13 cellular contexts compared by ENCODE assay signal in the genomic region with DNA sequence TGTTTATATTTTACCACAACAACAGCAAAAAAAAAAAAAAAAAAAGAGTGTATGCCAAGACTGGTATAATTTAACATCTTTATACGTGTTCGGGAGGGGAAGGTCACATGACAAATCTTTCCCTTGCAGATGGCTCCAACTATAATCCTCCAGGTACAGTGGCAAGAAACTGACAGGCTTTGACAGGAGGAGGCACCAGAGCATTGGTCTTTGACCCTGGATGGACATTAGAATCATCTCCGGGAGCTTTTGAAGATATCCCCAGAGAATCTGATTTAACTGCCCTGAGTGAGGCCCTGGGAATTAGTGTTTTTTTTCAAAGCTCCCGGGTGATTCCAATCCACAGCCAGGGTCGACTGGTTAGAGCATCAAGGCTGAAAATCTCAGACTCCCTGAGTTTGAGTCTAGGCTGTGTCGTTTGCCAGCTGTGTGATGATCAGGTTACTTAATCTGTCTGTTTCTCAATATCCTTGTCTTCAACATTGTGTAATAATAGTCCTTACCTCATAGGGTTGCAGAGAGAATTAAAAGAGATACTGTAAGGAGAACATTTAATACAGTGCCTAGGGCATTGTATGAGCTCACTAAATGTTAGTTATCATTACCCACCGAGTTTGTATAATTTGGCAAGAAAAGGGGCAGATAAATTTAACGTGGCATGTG. TPM values are rescaled to one million over a fixed set of nuclear protein-coding genes. Genes with fewer than 3 reads are reported as not detected.
DNase-seq lines count a peak whose midpoint lies in the region; ATAC-seq and TF ChIP-seq lines count a peak whose summit lies in the region.
"Had no signal": no experiment of that assay in that cellular context is flagged by ENCODE, and none has a peak within 500 bp of the region (broad histone marks: within the 10 kb centered on the region; RNA-seq: fewer than 3 reads in every experiment).

No MANE protein-coding gene starts in this region.

- peak; percentile 65 for TF ChIP-seq RAD21 in SK-N-SH (IDR thresholded peaks at IDR 0.05; ENCODE audit: low read length)

- H2AFZ ChIP-seq in SK-N-SH (ENCODE audit: low read depth) = no peak overlapping the region

- H3K9ac ChIP-seq in SK-N-SH = no peak overlapping the region

- H3K79me2 ChIP-seq in SK-N-SH (ENCODE audit: insufficient read depth) = no peaks in the 10 kb centered on the region

- H4K20me1 ChIP-seq in SK-N-SH (ENCODE audit: insufficient read depth) = no peaks in the 10 kb centered on the region

- H3F3A ChIP-seq in SK-N-SH (replicated peaks; ENCODE audit: insufficient read depth) = no peaks in the 10 kb centered on the region

- ATAC-seq in SK-N-SH treated with all-trans-retinoic acid at 6 μM for 48 hours (no peak), RWPE2 (ENCODE audit: low read depth) (peak; percentile 87), thoracic aorta (ENCODE audit: insufficient number of reproducible peaks, low FRiP score, low read depth) (peak; percentile 88), HG02852 (IDR thresholded peaks at IDR 0.05; ENCODE audit: unreplicated experiment) (no peak)
- ATAC-seq: stimulated activated naive B cell treated with anti-CD40 and anti-IgM and Interleukin-4, amounts not matched to agents 10 μg/mL and 1 μg/mL and 100 μg/mL, for 72 hours; T-cell had no signal

- H3K9me2 ChIP-seq in SK-N-SH = no peaks in the 10 kb centered on the region

- H3K4me3 ChIP-seq in SK-N-SH (ENCODE audit: low read depth in 2 of 2, low read length in 1 of 2) (no peak overlapping the region), RWPE2 (ENCODE audit: severe bottlenecking) (no peak overlapping the region), fibroblast of pulmonary artery (replicated peaks; ENCODE audit: low read depth, low read length) (no peak overlapping the region), thoracic aorta (peak overlapping the region; percentile 10), SJCRH30 (no peak overlapping the region)

- no peak for TF ChIP-seq EP300 in SK-N-SH (IDR thresholded peaks at IDR 0.05; ENCODE audit: borderline replicate concordance in 1 of 2, low read depth in 1 of 2, low read length in 1 of 2)

- H3K9me3 ChIP-seq in SK-N-SH (no peaks in the 10 kb centered on the region), RWPE2 (ENCODE audit: severe bottlenecking) (no peaks in the 10 kb centered on the region), thoracic aorta (no peaks in the 10 kb centered on the region), SJCRH30 (replicated peaks) (no peaks in the 10 kb centered on the region)

- WGBS in SK-N-SH (ENCODE audit: low lambda C conversion rate) = 45% methylated on average over 8 of the region's 8 CpGs

- TF ChIP-seq CTCF in SK-N-SH (IDR thresholded peaks at IDR 0.05) (no peak), RWPE2 (IDR thresholded peaks at IDR 0.05; ENCODE audit: poor library complexity, severe bottlenecking) (no peak), fibroblast of pulmonary artery (IDR thresholded peaks at IDR 0.05; ENCODE audit: low read length, missing control alignments) (no peak), thoracic aorta (IDR thresholded peaks at IDR 0.05) (no peak)

- POLR2A ChIA-PET in SK-N-SH (lab: Yijun Ruan, JAX) = no interaction called here

- DNase-seq in SK-N-SH (no peak), RWPE2 (ENCODE audit: low spot score) (no peak), fibroblast of pulmonary artery (ENCODE audit: low read depth) (peak; percentile 82), thoracic aorta (ENCODE audit: low spot score) (no peak), RPMI8226 (no peak), SJCRH30 (no peak)
- DNase-seq: ACHN; NCI-H2029; stimulated activated naive B cell treated with anti-CD40 and anti-IgM and Interleukin-4, amounts not matched to agents 10 μg/mL and 1 μg/mL and 100 μg/mL, for 72 hours; T-cell had no signal

- no peak overlapping the region for H3K4me2 ChIP-seq in SK-N-SH

- H3K27me3 ChIP-seq in SK-N-SH (ENCODE audit: insufficient read depth) (peaks cover 7% of the 10 kb centered on the region; the same call in 1 of the 2 replicates), RWPE2 (ENCODE audit: insufficient read depth, poor library complexity, severe bottlenecking) (no peaks in the 10 kb centered on the region), thoracic aorta (replicated peaks; ENCODE audit: insufficient read depth) (no peaks in the 10 kb centered on the region), SJCRH30 (no peaks in the 10 kb centered on the region)

- no peaks in the 10 kb centered on the region for H3K36me3 ChIP-seq in SK-N-SH (replicated peaks in 1 of 2; ENCODE audit: control insufficient read depth in 1 of 2, insufficient read depth in 2 of 2, low read length in 1 of 2)
- H3K36me3 ChIP-seq in RWPE2 (ENCODE audit: low read depth) = no peaks in the 10 kb centered on the region
- no peaks in the 10 kb centered on the region for H3K36me3 ChIP-seq in thoracic aorta
- no peaks in the 10 kb centered on the region for H3K36me3 ChIP-seq in SJCRH30

- H3K27ac ChIP-seq in SK-N-SH (ENCODE audit: low read depth in 2 of 2, low read length in 1 of 2) = no peak overlapping the region
- peak overlapping the region; percentile 19 for H3K27ac ChIP-seq in RWPE2 (ENCODE audit: poor library complexity, severe bottlenecking)
- H3K27ac ChIP-seq in thoracic aorta = peak overlapping the region; percentile 55 to 65
- H3K27ac ChIP-seq in SJCRH30 = no peak overlapping the region

- no peaks in the 10 kb centered on the region; a peak in 1 of 4 replicates for H3K4me1 ChIP-seq in SK-N-SH (ENCODE audit: control insufficient read depth in 1 of 2, insufficient read depth in 2 of 2, low read depth in 1 of 2, low read length in 1 of 2)
- peaks cover 4% of the 10 kb centered on the region for H3K4me1 ChIP-seq in RWPE2 (ENCODE audit: insufficient read depth, poor library complexity, severe bottlenecking)
- peaks cover 4 to 20% of the 10 kb centered on the region in 2 donors for H3K4me1 ChIP-seq in thoracic aorta (ENCODE audit: control insufficient read depth in 1 of 2, low read depth in 2 of 2)
- no peaks in the 10 kb centered on the region for H3K4me1 ChIP-seq in SJCRH30

- CTCF ChIA-PET in SK-N-SH (lab: Yijun Ruan, JAX) = interaction anchor here (0.9 to 2.2 kb wide), 5 partner anchors 9 to 222 kb away, joined by 3 to 9 read pairs (median 5); partner anchors contain the start of gene SEMA5B

TF ChIP-seq in SK-N-SH, 30 proteins besides CTCF, POLR2A, EP300 and RAD21:
- TF ChIP-seq TCF12 (IDR thresholded peaks at IDR 0.05) (no peak), IRF3 (IDR thresholded peaks at IDR 0.05; ENCODE audit: low read depth, low read length) (no peak), GABPA (IDR thresholded peaks at IDR 0.05; ENCODE audit: low read depth) (no peak), SMC3 (IDR thresholded peaks at IDR 0.05; ENCODE audit: low read depth, low read length) (peak; percentile 40; the same call in 1 of the 2 replicates), PBX3 (IDR thresholded peaks at IDR 0.05) (no peak)

TF ChIP-seq in SK-N-SH treated with all-trans-retinoic acid at 6 μM for 48 hours, 23 proteins besides CTCF, POLR2A, EP300 and RAD21:
- TF ChIP-seq ZFP3 (CRISPR knock-in tag; IDR thresholded peaks at IDR 0.05) = no peak
- TF ChIP-seq, protein P1, sequence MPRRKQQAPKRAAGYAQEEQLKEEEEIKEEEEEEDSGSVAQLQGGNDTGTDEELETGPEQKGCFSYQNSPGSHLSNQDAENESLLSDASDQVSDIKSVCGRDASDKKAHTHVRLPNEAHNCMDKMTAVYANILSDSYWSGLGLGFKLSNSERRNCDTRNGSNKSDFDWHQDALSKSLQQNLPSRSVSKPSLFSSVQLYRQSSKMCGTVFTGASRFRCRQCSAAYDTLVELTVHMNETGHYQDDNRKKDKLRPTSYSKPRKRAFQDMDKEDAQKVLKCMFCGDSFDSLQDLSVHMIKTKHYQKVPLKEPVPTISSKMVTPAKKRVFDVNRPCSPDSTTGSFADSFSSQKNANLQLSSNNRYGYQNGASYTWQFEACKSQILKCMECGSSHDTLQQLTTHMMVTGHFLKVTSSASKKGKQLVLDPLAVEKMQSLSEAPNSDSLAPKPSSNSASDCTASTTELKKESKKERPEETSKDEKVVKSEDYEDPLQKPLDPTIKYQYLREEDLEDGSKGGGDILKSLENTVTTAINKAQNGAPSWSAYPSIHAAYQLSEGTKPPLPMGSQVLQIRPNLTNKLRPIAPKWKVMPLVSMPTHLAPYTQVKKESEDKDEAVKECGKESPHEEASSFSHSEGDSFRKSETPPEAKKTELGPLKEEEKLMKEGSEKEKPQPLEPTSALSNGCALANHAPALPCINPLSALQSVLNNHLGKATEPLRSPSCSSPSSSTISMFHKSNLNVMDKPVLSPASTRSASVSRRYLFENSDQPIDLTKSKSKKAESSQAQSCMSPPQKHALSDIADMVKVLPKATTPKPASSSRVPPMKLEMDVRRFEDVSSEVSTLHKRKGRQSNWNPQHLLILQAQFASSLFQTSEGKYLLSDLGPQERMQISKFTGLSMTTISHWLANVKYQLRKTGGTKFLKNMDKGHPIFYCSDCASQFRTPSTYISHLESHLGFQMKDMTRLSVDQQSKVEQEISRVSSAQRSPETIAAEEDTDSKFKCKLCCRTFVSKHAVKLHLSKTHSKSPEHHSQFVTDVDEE (CRISPR knock-in tag; IDR thresholded peaks at IDR 0.05) = no peak
- no peak for TF ChIP-seq ISL1 (CRISPR knock-in tag; IDR thresholded peaks at IDR 0.05)
- TF ChIP-seq ESRRG (CRISPR knock-in tag; IDR thresholded peaks at IDR 0.05) = no peak
TF ChIP-seq in SK-N-SH treated with all-trans-retinoic acid at 6 μM for 48 hours: peak in this region for 0.

RNA-seq across cellular contexts. Expression of gene SEMA5B, which starts 8.9 kb away (rescaled TPM):
- 0.43 and 0.75 TPM in 2 replicates for polyA plus RNA-seq in SK-N-SH (2012; rRNA removed)
- 0.08 and 0.16 TPM in 2 replicates for polyA plus RNA-seq in SK-N-SH (2012; cell fraction: cytosol; rRNA removed)
- 0.19 and 0.69 TPM in 2 replicates for polyA plus RNA-seq in SK-N-SH (2012; cell fraction: nucleus; rRNA removed)
- total RNA-seq in thoracic aorta = 1 to 10 TPM in 1 of 2 donors, under 1 TPM in 1; 0.14 to 3.2 TPM
- 0.16 TPM in 1 of 2 replicates, not detected in the other for total RNA-seq in SJCRH30 (2014; rRNA removed; shearing (Covaris generic))
- total RNA-seq: mononuclear cell had no signal

RNA-seq across cellular contexts. Expression of gene PDIA5, which starts 30.3 kb away (rescaled TPM):
- 28.0 and 28.6 TPM in 2 replicates for polyA plus RNA-seq in SK-N-SH (2012; rRNA removed)
- polyA plus RNA-seq in SK-N-SH (2012; cell fraction: cytosol; rRNA removed) = 25.2 and 27.2 TPM in 2 replicates
- polyA plus RNA-seq in SK-N-SH (2012; cell fraction: nucleus; rRNA removed) = 35.3 and 38.5 TPM in 2 replicates
- total RNA-seq in thoracic aorta = 10 to 100 TPM; 28.0 to 33.2 TPM
- total RNA-seq in SJCRH30 (2014; rRNA removed; shearing (Covaris generic)) = 14.7 and 16.1 TPM in 2 replicates

Comparison
In these comparisons a context has a peak if more than half of its experiments do, and no peak if none do; other contexts are left out.
1. H3K27ac ChIP-seq: peak in RWPE2 (single experiment) and thoracic aorta (2 of 2); none in SK-N-SH (0 of 2) and SJCRH30 (single experiment).
2. ATAC-seq: peak in RWPE2 (single experiment) and thoracic aorta (single experiment); none in SK-N-SH treated with all-trans-retinoic acid at 6 μM for 48 hours (single experiment) and HG02852 (single experiment).